8 cellular contexts compared by ENCODE assay signal in the genomic region with DNA sequence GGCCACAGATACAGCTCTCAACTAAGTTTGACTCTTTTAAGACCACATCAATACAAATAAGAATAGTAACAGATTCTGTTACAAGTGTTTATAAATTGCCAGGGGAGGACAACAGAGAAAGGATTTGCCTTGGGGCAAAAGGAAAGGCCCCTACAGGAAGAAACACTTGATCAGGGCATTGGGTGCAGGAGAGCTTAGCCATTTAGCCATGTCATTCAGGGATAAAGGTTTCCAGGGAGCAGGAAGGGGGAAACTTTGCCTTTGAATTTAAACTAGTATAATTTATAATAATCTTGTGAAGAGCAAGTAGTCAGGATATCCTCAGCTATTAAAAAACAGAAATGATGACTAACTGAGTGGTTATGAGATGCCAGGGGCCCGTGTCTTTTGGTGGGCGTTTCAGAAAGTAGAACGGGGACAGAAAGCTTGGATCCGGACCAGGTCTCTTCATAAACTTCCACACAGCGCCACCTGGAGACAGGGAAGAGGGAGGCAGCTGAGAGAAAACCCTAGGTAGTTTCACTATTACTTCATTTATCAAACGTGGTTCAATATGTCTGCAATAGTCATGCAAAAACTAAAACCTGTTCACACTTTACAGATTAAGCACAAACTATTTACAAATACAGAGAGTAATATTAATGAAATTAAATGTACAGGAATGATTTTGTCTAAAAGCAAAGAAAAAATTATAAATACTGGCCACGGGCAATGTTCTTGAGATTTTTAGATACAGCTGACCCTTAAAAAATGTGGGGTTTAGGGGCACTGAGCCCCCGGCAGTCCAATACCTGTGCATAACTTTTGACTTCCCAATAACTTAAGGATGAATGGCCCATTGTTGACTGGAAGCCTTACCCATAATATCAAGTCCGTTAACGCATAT. TPM values are rescaled to one million over a fixed set of nuclear protein-coding genes. Genes with fewer than 3 reads are reported as not detected.
DNase-seq lines count a peak whose midpoint lies in the region; ATAC-seq and TF ChIP-seq lines count a peak whose summit lies in the region.

No MANE protein-coding gene starts in this region.

- H3K23me2 ChIP-seq in H9 (ENCODE audit: insufficient read length, low read depth, low read length, poor library complexity, severe bottlenecking), result no peaks in the 10 kb centered on the region

- H4K5ac ChIP-seq in H9 (ENCODE audit: insufficient read length, low read depth, low read length), result no peak overlapping the region

- no peaks in the 10 kb centered on the region for H4K20me1 ChIP-seq in H9 (ENCODE audit: control insufficient read depth, insufficient read depth, insufficient read length)

- no peak overlapping the region for H3K4me3 ChIP-seq in AG10803 (ENCODE audit: low read length)

- 0 out of 7 replicates have a peak, but pooled peaks cover 0 to 1% (median 0%) of the 10 kb centered on the region in 3 experiments for H3K36me3 Mint-ChIP-seq in H9 (ENCODE audit: insufficient read depth in 1 of 3, low read depth in 3 of 3)
- no peaks in the 10 kb centered on the region for H3K36me3 Mint-ChIP-seq in activated CD4-positive, alpha-beta memory T cell treated with anti-CD3 and anti-CD28 coated beads for 36 hours
- H3K36me3 Mint-ChIP-seq in mesothelial cell of epicardium, result no peaks in the 10 kb centered on the region

- no peak overlapping the region for H3K14ac ChIP-seq in H9 (ENCODE audit: insufficient read depth, low read length)

- H3K27ac Mint-ChIP-seq in H9 (peak overlapping the region in 1 of 3 experiments; percentile 38; a peak in 1 of 7 replicates), mesothelial cell of epicardium (no peak overlapping the region)
- no peak overlapping the region for H3K27ac Mint-ChIP-seq in activated CD4-positive, alpha-beta memory T cell treated with anti-CD3 and anti-CD28 coated beads for 36 hours

- H2BK20ac ChIP-seq in H9 (ENCODE audit: low read depth, low read length, poor library complexity, severe bottlenecking), result no peak overlapping the region

- H3K9ac ChIP-seq in H9 (ENCODE audit: extremely low read depth, insufficient read length, low read length), result no peak overlapping the region

- POLR2A ChIA-PET in activated CD4-positive, alpha-beta memory T cell treated with anti-CD3 and anti-CD28 coated beads for 36 hours (lab: Charles Lee), result interaction anchor here (0.7 kb wide), 1 partner anchor 152 kb away, joined by 3 read pairs; no protein-coding TSS in a partner anchor

- no peak overlapping the region for H2AFZ ChIP-seq in H9 (ENCODE audit: low read length)

- no peak overlapping the region for H2BK15ac ChIP-seq in H9 (ENCODE audit: low read depth, low read length)

- peaks cover 5 to 6% of the 10 kb centered on the region in 2 experiments; a peak in 2 of 4 replicates for H3K4me1 Mint-ChIP-seq in H9
- peaks cover 9% of the 10 kb centered on the region for H3K4me1 Mint-ChIP-seq in activated CD4-positive, alpha-beta memory T cell treated with anti-CD3 and anti-CD28 coated beads for 36 hours (ENCODE audit: low read depth)
- H3K4me1 Mint-ChIP-seq in mesothelial cell of epicardium, result no peaks in the 10 kb centered on the region

- H3K4me1 ChIP-seq in H9 (ENCODE audit: insufficient read depth, low read length), result no peaks in the 10 kb centered on the region

- intact Hi-C loops in activated CD4-positive, alpha-beta memory T cell treated with anti-CD3 and anti-CD28 coated beads for 36 hours (cut with micrococcal nuclease), result loop anchor here (1.0 to 5.0 kb wide), 5 partner anchors 64 to 289 kb away; a partner anchor contains a TSS

- H3K27me3 Mint-ChIP-seq in H9 (ENCODE audit: low read depth) (peaks cover 12% of the 10 kb centered on the region), mesothelial cell of epicardium (ENCODE audit: low read depth) (peaks cover 7% of the 10 kb centered on the region)
- peaks cover 9% of the 10 kb centered on the region for H3K27me3 Mint-ChIP-seq in activated CD4-positive, alpha-beta memory T cell treated with anti-CD3 and anti-CD28 coated beads for 36 hours

- H3K79me2 ChIP-seq in H9 (ENCODE audit: insufficient read depth, low read length), result no peaks in the 10 kb centered on the region

- H3K27ac ChIP-seq in H9 (ENCODE audit: insufficient read length, low read depth, low read length), result no peak overlapping the region

- no peaks in the 10 kb centered on the region; a peak in 1 of 5 replicates for H3K9me3 Mint-ChIP-seq in H9
- no peaks in the 10 kb centered on the region for H3K9me3 Mint-ChIP-seq in activated CD4-positive, alpha-beta memory T cell treated with anti-CD3 and anti-CD28 coated beads for 36 hours
- H3K9me3 Mint-ChIP-seq in mesothelial cell of epicardium, result no peaks in the 10 kb centered on the region

- no peak for ATAC-seq in HG03108 (IDR thresholded peaks at IDR 0.05; ENCODE audit: unreplicated experiment)

- H3T11ph ChIP-seq in H9 (ENCODE audit: low read length), result no peak overlapping the region

- peak; percentile 87 for TF ChIP-seq CTCF in AG10803 (conservative IDR thresholded peaks at IDR 0.05; ENCODE audit: low read length)
- peak; percentile 92 for TF ChIP-seq CTCF in H9 (conservative IDR thresholded peaks at IDR 0.05)
- peak; percentile 73 for TF ChIP-seq CTCF in mesothelial cell of epicardium (IDR thresholded peaks at IDR 0.05; ENCODE audit: unreplicated experiment)

- H3K4me2 ChIP-seq in H9 (ENCODE audit: insufficient read depth, insufficient read length, low read length), result no peak overlapping the region

- no peak overlapping the region for H3K4ac ChIP-seq in H9 (ENCODE audit: low read depth, low read length)

- H2BK120ac ChIP-seq in H9 (ENCODE audit: low read depth, low read length, poor library complexity, severe bottlenecking), result no peak overlapping the region

- H3K9me3 ChIP-seq in H9 (ENCODE audit: control insufficient read depth, low read depth, low read length), result no peaks in the 10 kb centered on the region

- H4K91ac ChIP-seq in H9 (ENCODE audit: insufficient read length, low read depth, low read length), result no peak overlapping the region

- no peaks in the 10 kb centered on the region for H3K27me3 ChIP-seq in H9 (ENCODE audit: insufficient read depth, low read length)

- H3K4me3 Mint-ChIP-seq in H9 (no peak overlapping the region), mesothelial cell of epicardium (no peak overlapping the region)
- no peak overlapping the region for H3K4me3 Mint-ChIP-seq in activated CD4-positive, alpha-beta memory T cell treated with anti-CD3 and anti-CD28 coated beads for 36 hours

- no peak overlapping the region for H2BK5ac ChIP-seq in H9 (ENCODE audit: insufficient read length, low read length)

- H2AK5ac ChIP-seq in H9 (ENCODE audit: insufficient read length, low read length), result no peak overlapping the region

- H3K23ac ChIP-seq in H9 (ENCODE audit: insufficient read length, low read depth, low read length), result no peak overlapping the region

- H3K79me1 ChIP-seq in H9 (ENCODE audit: insufficient read depth, low read depth, low read length, poor library complexity, severe bottlenecking), result no peaks in the 10 kb centered on the region

- peak; percentile 62 for DNase-seq in AG10803 (ENCODE audit: low read depth)
- peak; percentile 65 for DNase-seq in H9
- DNase-seq in NCI-H526 treated with DMSO at 0.1 percent for 48 hours (lab: John Stamatoyannopoulos, UW), result peak; percentile 24
- DNase-seq in activated CD4-positive, alpha-beta memory T cell treated with anti-CD3 and anti-CD28 coated beads for 36 hours, result peak; percentile 83
- DNase-seq in effector CD8-positive, alpha-beta T cell (lab: John Stamatoyannopoulos, UW), result peak; percentile 50
- DNase-seq in mesothelial cell of epicardium (ENCODE audit: low spot score in 2 of 2, unreplicated experiment in 2 of 2), result peak; percentile 52 to 67
- DNase-seq in stimulated activated CD8-positive, alpha-beta memory T cell treated with anti-CD3 and anti-CD28 coated beads, Interleukin-2, amount 100 ng/mL, for 1 hour (ENCODE audit: low read depth in 2 of 2), result peak; percentile 13 to 39

- CTCF ChIA-PET in activated CD4-positive, alpha-beta memory T cell treated with anti-CD3 and anti-CD28 coated beads for 36 hours (lab: Charles Lee), result interaction anchor here (0.8 to 2.5 kb wide), 29 partner anchors 8 to 296 kb away, joined by 3 to 30 read pairs (median 5); a partner anchor contains a TSS

- no CpG with 5 or more reads among the region's 10 CpGs for WGBS in H9 (ENCODE audit: extremely low coverage, insufficient read length, low lambda C conversion rate)

- no peak overlapping the region for H3K56ac ChIP-seq in H9 (ENCODE audit: insufficient read length, low read depth, low read length)

- no peak overlapping the region for H3K18ac ChIP-seq in H9 (ENCODE audit: insufficient read length, low read depth, low read length)

- H2BK12ac ChIP-seq in H9 (ENCODE audit: insufficient read length, low read depth, low read length), result no peak overlapping the region

- no peak overlapping the region for H4K8ac ChIP-seq in H9 (replicated peaks; ENCODE audit: insufficient read length, low read depth, low read length)

RNA-seq across cellular contexts. Expression of a gene that starts 11.0 kb away (rescaled TPM):
- total RNA-seq in H9 (2021), result not detected in 2 replicates
- not detected for total RNA-seq in activated CD4-positive, alpha-beta memory T cell treated with anti-CD3 and anti-CD28 coated beads for 36 hours
- total RNA-seq in mesothelial cell of epicardium, result not detected in 3 replicates

Comparison
In these comparisons a context has a peak if more than half of its experiments do, and no peak if none do; other contexts are left out.
1. DNase-seq: peak in every context shown above with its lines; median percentile 83 in activated CD4-positive, alpha-beta memory T cell treated with anti-CD3 and anti-CD28 coated beads for 36 hours; 65 in H9; 62 in AG10803; 60 in mesothelial cell of epicardium; 50 in effector CD8-positive, alpha-beta T cell; 26 in stimulated activated CD8-positive, alpha-beta memory T cell treated with anti-CD3 and anti-CD28 coated beads, Interleukin-2, amount 100 ng/mL, for 1 hour; 24 in NCI-H526 treated with DMSO at 0.1 percent for 48 hours.